Comparison of ENCODE assay signal across 1 cellular context in the genomic region with DNA sequence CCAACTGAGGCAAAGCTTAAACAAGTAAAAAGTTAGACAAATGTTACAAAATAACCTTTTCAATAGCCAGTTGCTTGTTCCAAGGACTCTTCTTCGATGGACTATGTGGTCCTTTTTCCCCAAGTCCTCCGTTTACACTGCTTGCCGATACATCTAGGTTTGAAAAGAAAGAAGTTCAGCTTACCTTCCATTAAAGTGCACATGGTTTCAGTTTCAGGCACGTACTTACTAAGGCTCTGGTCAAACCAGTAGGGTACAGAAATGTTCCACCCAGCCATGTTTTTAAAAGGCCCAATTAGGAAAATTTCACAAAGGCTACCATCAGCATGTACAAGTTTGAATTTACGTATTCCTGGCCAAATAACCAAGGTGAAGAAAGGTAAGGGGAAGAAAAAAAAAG.
TF ChIP-seq lines count a peak whose summit lies in the region.

No MANE protein-coding gene starts in this region.

TF ChIP-seq in HepG2, 621 proteins besides CTCF, POLR2A, EP300 and RAD21:
- TF ChIP-seq, protein P1, sequence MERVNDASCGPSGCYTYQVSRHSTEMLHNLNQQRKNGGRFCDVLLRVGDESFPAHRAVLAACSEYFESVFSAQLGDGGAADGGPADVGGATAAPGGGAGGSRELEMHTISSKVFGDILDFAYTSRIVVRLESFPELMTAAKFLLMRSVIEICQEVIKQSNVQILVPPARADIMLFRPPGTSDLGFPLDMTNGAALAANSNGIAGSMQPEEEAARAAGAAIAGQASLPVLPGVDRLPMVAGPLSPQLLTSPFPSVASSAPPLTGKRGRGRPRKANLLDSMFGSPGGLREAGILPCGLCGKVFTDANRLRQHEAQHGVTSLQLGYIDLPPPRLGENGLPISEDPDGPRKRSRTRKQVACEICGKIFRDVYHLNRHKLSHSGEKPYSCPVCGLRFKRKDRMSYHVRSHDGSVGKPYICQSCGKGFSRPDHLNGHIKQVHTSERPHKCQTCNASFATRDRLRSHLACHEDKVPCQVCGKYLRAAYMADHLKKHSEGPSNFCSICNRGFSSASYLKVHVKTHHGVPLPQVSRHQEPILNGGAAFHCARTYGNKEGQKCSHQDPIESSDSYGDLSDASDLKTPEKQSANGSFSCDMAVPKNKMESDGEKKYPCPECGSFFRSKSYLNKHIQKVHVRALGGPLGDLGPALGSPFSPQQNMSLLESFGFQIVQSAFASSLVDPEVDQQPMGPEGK (CRISPR knock-in tag; IDR thresholded peaks at IDR 0.05): no peak
- TF ChIP-seq ERF (CRISPR knock-in tag; IDR thresholded peaks at IDR 0.05) (no peak), KMT2A (CRISPR knock-in tag; IDR thresholded peaks at IDR 0.05) (peak; percentile 49; the same call in 1 of the 2 replicates), PAF1 (CRISPR knock-in tag; IDR thresholded peaks at IDR 0.05) (peak; percentile 34; the same call in 1 of the 2 replicates), TRIM22 (IDR thresholded peaks at IDR 0.05) (no peak), POGZ (CRISPR knock-in tag; IDR thresholded peaks at IDR 0.05) (no peak), EZH2 (conservative IDR thresholded peaks at IDR 0.05; ENCODE audit: low read depth, low read length) (no peak), BCL6 (CRISPR knock-in tag; IDR thresholded peaks at IDR 0.05) (peak; percentile 20; the same call in 1 of the 2 replicates), IRF2 (CRISPR knock-in tag; IDR thresholded peaks at IDR 0.05) (0 out of 2 replicates have a peak, but pooled peaks have one; percentile 25), ZSCAN30 (CRISPR knock-in tag; IDR thresholded peaks at IDR 0.05) (no peak), RBAK (CRISPR knock-in tag; IDR thresholded peaks at IDR 0.05) (0 out of 2 replicates have a peak, but pooled peaks have one; percentile 24), SMAD3 (CRISPR knock-in tag; IDR thresholded peaks at IDR 0.05) (no peak), ZNF446 (CRISPR knock-in tag; IDR thresholded peaks at IDR 0.05) (no peak), ZNF230 (CRISPR knock-in tag; IDR thresholded peaks at IDR 0.05) (no peak), ZSCAN31 (CRISPR knock-in tag; IDR thresholded peaks at IDR 0.05; ENCODE audit: low read depth) (no peak), BRD4 (CRISPR knock-in tag; IDR thresholded peaks at IDR 0.05) (no peak), TBP (CRISPR knock-in tag; IDR thresholded peaks at IDR 0.05) (no peak), PRDM4 (CRISPR knock-in tag; IDR thresholded peaks at IDR 0.05; ENCODE audit: borderline replicate concordance) (no peak), HOXD1 (CRISPR knock-in tag; IDR thresholded peaks at IDR 0.05) (no peak), STAG1 (CRISPR knock-in tag; IDR thresholded peaks at IDR 0.05) (0 out of 2 replicates have a peak, but pooled peaks have one; percentile 9), MTA1 (CRISPR knock-in tag; IDR thresholded peaks at IDR 0.05; ENCODE audit: borderline replicate concordance) (no peak), NFIC (IDR thresholded peaks at IDR 0.05; ENCODE audit: low read length) (0 out of 2 replicates have a peak, but pooled peaks have one; percentile 2), ARNT (IDR thresholded peaks at IDR 0.05) (no peak), TFDP1 (CRISPR knock-in tag; IDR thresholded peaks at IDR 0.05; ENCODE audit: borderline replicate concordance) (peak; percentile 20; the same call in 1 of the 2 replicates), JARID2 (CRISPR knock-in tag; IDR thresholded peaks at IDR 0.05; ENCODE audit: insufficient replicate concordance) (no peak), SAP130 (CRISPR knock-in tag; IDR thresholded peaks at IDR 0.05; ENCODE audit: low read depth) (peak; percentile 71), SNAPC2 (CRISPR knock-in tag; IDR thresholded peaks at IDR 0.05) (no peak), KMT2B (CRISPR knock-in tag; IDR thresholded peaks at IDR 0.05) (peak; percentile 27; the same call in 1 of the 2 replicates), ZNF331 (CRISPR knock-in tag; IDR thresholded peaks at IDR 0.05) (0 out of 2 replicates have a peak, but pooled peaks have one; percentile 11)
- TF ChIP-seq, protein P2, sequence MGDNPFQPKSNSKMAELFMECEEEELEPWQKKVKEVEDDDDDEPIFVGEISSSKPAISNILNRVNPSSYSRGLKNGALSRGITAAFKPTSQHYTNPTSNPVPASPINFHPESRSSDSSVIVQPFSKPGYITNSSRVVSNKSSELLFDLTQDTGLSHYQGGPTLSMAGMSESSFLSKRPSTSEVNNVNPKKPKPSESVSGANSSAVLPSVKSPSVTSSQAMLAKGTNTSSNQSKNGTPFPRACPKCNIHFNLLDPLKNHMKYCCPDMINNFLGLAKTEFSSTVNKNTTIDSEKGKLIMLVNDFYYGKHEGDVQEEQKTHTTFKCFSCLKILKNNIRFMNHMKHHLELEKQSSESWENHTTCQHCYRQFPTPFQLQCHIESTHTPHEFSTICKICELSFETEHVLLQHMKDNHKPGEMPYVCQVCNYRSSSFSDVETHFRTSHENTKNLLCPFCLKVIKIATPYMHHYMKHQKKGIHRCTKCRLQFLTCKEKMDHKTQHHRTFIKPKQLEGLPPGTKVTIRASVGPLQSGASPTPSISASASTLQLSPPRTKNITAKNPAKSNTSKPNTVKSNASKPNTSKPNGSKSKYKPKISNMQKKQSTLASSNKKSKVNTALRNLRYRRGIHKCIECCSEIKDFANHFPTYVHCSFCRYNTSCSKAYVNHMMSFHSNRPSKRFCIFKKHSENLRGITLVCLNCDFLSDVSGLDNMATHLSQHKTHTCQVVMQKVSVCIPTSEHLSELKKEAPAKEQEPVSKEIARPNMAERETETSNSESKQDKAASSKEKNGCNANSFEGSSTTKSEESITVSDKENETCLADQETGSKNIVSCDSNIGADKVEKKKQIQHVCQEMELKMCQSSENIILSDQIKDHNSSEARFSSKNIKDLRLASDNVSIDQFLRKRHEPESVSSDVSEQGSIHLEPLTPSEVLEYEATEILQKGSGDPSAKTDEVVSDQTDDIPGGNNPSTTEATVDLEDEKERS (CRISPR knock-in tag; IDR thresholded peaks at IDR 0.05): peak; percentile 41; the same call in 1 of the 2 replicates
- TF ChIP-seq, protein P3, sequence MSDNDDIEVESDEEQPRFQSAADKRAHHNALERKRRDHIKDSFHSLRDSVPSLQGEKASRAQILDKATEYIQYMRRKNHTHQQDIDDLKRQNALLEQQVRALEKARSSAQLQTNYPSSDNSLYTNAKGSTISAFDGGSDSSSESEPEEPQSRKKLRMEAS (IDR thresholded peaks at IDR 0.05): peak; percentile 64; the same call in 1 of the 2 replicates
- TF ChIP-seq, protein P4, sequence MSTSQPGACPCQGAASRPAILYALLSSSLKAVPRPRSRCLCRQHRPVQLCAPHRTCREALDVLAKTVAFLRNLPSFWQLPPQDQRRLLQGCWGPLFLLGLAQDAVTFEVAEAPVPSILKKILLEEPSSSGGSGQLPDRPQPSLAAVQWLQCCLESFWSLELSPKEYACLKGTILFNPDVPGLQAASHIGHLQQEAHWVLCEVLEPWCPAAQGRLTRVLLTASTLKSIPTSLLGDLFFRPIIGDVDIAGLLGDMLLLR (CRISPR knock-in tag; IDR thresholded peaks at IDR 0.05): no peak
- TF ChIP-seq, protein P5, sequence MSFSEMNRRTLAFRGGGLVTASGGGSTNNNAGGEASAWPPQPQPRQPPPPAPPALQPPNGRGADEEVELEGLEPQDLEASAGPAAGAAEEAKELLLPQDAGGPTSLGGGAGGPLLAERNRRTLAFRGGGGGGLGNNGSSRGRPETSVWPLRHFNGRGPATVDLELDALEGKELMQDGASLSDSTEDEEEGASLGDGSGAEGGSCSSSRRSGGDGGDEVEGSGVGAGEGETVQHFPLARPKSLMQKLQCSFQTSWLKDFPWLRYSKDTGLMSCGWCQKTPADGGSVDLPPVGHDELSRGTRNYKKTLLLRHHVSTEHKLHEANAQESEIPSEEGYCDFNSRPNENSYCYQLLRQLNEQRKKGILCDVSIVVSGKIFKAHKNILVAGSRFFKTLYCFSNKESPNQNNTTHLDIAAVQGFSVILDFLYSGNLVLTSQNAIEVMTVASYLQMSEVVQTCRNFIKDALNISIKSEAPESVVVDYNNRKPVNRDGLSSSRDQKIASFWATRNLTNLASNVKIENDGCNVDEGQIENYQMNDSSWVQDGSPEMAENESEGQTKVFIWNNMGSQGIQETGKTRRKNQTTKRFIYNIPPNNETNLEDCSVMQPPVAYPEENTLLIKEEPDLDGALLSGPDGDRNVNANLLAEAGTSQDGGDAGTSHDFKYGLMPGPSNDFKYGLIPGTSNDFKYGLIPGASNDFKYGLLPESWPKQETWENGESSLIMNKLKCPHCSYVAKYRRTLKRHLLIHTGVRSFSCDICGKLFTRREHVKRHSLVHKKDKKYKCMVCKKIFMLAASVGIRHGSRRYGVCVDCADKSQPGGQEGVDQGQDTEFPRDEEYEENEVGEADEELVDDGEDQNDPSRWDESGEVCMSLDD (CRISPR knock-in tag; IDR thresholded peaks at IDR 0.05; ENCODE audit: borderline replicate concordance): 0 out of 2 replicates have a peak, but pooled peaks have one; percentile 19
- TF ChIP-seq, protein P6, sequence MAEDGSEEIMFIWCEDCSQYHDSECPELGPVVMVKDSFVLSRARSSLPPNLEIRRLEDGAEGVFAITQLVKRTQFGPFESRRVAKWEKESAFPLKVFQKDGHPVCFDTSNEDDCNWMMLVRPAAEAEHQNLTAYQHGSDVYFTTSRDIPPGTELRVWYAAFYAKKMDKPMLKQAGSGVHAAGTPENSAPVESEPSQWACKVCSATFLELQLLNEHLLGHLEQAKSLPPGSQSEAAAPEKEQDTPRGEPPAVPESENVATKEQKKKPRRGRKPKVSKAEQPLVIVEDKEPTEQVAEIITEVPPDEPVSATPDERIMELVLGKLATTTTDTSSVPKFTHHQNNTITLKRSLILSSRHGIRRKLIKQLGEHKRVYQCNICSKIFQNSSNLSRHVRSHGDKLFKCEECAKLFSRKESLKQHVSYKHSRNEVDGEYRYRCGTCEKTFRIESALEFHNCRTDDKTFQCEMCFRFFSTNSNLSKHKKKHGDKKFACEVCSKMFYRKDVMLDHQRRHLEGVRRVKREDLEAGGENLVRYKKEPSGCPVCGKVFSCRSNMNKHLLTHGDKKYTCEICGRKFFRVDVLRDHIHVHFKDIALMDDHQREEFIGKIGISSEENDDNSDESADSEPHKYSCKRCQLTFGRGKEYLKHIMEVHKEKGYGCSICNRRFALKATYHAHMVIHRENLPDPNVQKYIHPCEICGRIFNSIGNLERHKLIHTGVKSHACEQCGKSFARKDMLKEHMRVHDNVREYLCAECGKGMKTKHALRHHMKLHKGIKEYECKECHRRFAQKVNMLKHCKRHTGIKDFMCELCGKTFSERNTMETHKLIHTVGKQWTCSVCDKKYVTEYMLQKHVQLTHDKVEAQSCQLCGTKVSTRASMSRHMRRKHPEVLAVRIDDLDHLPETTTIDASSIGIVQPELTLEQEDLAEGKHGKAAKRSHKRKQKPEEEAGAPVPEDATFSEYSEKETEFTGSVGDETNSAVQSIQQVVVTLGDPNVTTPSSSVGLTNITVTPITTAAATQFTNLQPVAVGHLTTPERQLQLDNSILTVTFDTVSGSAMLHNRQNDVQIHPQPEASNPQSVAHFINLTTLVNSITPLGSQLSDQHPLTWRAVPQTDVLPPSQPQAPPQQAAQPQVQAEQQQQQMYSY (CRISPR knock-in tag; IDR thresholded peaks at IDR 0.05): 0 out of 2 replicates have a peak, but pooled peaks have one; percentile 23
TF ChIP-seq in HepG2: peak in this region for 15.
